In genomic region chr5:131810510-131811249, GRCh38 we compare ENCODE assay signal across 8 cellular contexts. TPM values are rescaled to one million over a fixed set of nuclear protein-coding genes. Genes with fewer than 3 reads are reported as not detected.
A peak's percentile ranks its signal among the peaks of the same experiment; 100 is the strongest.
DNase-seq lines count a peak whose midpoint lies in the region; ATAC-seq and TF ChIP-seq lines count a peak whose summit lies in the region.

No MANE protein-coding gene starts in this region.

- H3K4me2 ChIP-seq in Karpas-422 (ENCODE audit: low read depth, low read length, poor library complexity, severe bottlenecking) (no peak overlapping the region), neural progenitor cell (no peak overlapping the region)

- TF ChIP-seq CTCF in AG09309 (IDR thresholded peaks at IDR 0.05; ENCODE audit: control insufficient read depth, insufficient read depth, low read depth, low read length, missing control alignments), result peak; percentile 20
- TF ChIP-seq CTCF in coronary artery (IDR thresholded peaks at IDR 0.05), result no peak
- TF ChIP-seq CTCF in neural progenitor cell (IDR thresholded peaks at IDR 0.05), result peak; percentile 51

- H3K36me3 ChIP-seq in Karpas-422 (ENCODE audit: insufficient read depth, low read length), result no peaks in the 10 kb centered on the region
- H3K36me3 ChIP-seq in neural progenitor cell, result no peaks in the 10 kb centered on the region

- no peaks in the 10 kb centered on the region for H3K9me2 ChIP-seq in Karpas-422 (replicated peaks; ENCODE audit: insufficient read depth, low read length)

- DNase-seq in AG09309 (ENCODE audit: low read depth), result no peak
- DNase-seq in Karpas-422, result peak; percentile 63
- no peak for DNase-seq in coronary artery (ENCODE audit: low spot score)
- peak; percentile 39 for DNase-seq in neural progenitor cell (ENCODE audit: low spot score)
- DNase-seq in posterior cingulate gyrus, result no peak

- no peaks in the 10 kb centered on the region for H3K79me2 ChIP-seq in Karpas-422 (ENCODE audit: low read length)
- H3K79me2 ChIP-seq in neural progenitor cell (ENCODE audit: low read depth), result no peaks in the 10 kb centered on the region

- peaks cover 3% of the 10 kb centered on the region for H3K4me1 Mint-ChIP-seq in neural progenitor cell

- H3K27ac ChIP-seq in Karpas-422 (ENCODE audit: low read length) (no peak overlapping the region), coronary artery (peak overlapping the region; percentile 50 to 62), neural progenitor cell (no peak overlapping the region)

- no peaks in the 10 kb centered on the region for H3F3A ChIP-seq in neural progenitor cell (ENCODE audit: low read depth)

- peaks cover 3% of the 10 kb centered on the region for H3K27me3 Mint-ChIP-seq in neural progenitor cell (ENCODE audit: insufficient read depth, low read depth)

- intact Hi-C loops in posterior cingulate gyrus (cut with DNase I), result loop anchor here (1.0 kb wide), 1 partner anchor 198 kb away; no protein-coding TSS in a partner anchor

- no peaks in the 10 kb centered on the region for H3K9me3 Mint-ChIP-seq in neural progenitor cell

- H2AFZ ChIP-seq in Karpas-422 (ENCODE audit: low read length) (no peak overlapping the region), neural progenitor cell (replicated peaks) (no peak overlapping the region)

- H3K27me3 ChIP-seq in Karpas-422 (ENCODE audit: low read length), result no peaks in the 10 kb centered on the region
- H3K27me3 ChIP-seq in neural progenitor cell, result no peaks in the 10 kb centered on the region

- H4K20me1 ChIP-seq in Karpas-422 (ENCODE audit: insufficient read depth, low read depth, low read length) (no peaks in the 10 kb centered on the region), neural progenitor cell (ENCODE audit: low read depth) (no peaks in the 10 kb centered on the region)

- H3K27ac Mint-ChIP-seq in neural progenitor cell, result no peak overlapping the region

- no peak overlapping the region for H3K4me3 Mint-ChIP-seq in neural progenitor cell

- H3K9me3 ChIP-seq in Karpas-422 (ENCODE audit: low read length), result no peaks in the 10 kb centered on the region
- no peaks in the 10 kb centered on the region for H3K9me3 ChIP-seq in neural progenitor cell (ENCODE audit: low read depth)

- H3K4me1 ChIP-seq in Karpas-422 (ENCODE audit: low read length) (peaks cover 3% of the 10 kb centered on the region; the same call in 1 of the 2 replicates), neural progenitor cell (no peaks in the 10 kb centered on the region)

- ATAC-seq in GM18867 (IDR thresholded peaks at IDR 0.05; ENCODE audit: unreplicated experiment) (peak; percentile 60), HG03025 (IDR thresholded peaks at IDR 0.05; ENCODE audit: low FRiP score, unreplicated experiment) (no peak), HG03521 (IDR thresholded peaks at IDR 0.05; ENCODE audit: unreplicated experiment) (no peak)

- 0 out of 2 replicates have a peak overlapping the region, but pooled peaks have one; percentile 24 for H3K9ac ChIP-seq in Karpas-422 (ENCODE audit: low read length)
- no peak overlapping the region for H3K9ac ChIP-seq in neural progenitor cell

- no peaks in the 10 kb centered on the region for H3K36me3 Mint-ChIP-seq in neural progenitor cell

- H3K4me3 ChIP-seq in AG09309 (ENCODE audit: control insufficient read depth, low read depth, low read length) (no peak overlapping the region), Karpas-422 (ENCODE audit: low read length) (no peak overlapping the region), coronary artery (no peak overlapping the region), neural progenitor cell (no peak overlapping the region)

RNA-seq across cellular contexts. Expression of gene FNIP1, which starts 13.9 kb away (rescaled TPM):
- 38.1 and 56.2 TPM in 2 replicates for total RNA-seq in Karpas-422 (2014; rRNA removed; shearing (Covaris generic); ENCODE audit: low replicate concordance)
- 26.0 and 44.4 TPM in 2 replicates for total RNA-seq in neural progenitor cell (ENCODE audit: low replicate concordance)

Comparison
In these comparisons a context has a peak if more than half of its experiments do, and no peak if none do; other contexts are left out.
1. DNase-seq: peak in Karpas-422 (single experiment) and neural progenitor cell (single experiment); none in AG09309 (single experiment), coronary artery (single experiment) and posterior cingulate gyrus (0 of 10).
2. H3K27ac ChIP-seq: peak in coronary artery (2 of 2); none in Karpas-422 (single experiment) and neural progenitor cell (single experiment).